13 cellular contexts compared by ENCODE assay signal in the genomic region with DNA sequence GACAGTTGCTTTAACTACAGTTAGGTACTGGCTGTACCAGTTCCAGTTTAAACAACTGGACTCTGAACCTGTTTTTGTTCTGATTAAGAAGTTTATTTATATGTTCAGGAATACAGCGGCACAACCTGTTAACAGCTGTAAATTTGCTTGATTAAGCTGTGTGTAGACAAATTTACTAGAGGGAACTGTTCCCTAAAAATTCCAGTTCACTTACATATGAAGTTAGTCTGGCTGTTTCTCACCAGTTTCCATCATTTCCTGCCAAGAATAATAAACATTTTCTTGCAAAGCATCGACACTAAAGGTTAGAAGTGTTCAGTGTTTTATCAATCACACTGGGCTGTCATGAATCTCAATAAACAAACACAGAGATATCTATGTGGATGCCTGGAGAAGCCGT.
DNase-seq lines count a peak whose midpoint lies in the region; ATAC-seq, FAIRE-seq and TF ChIP-seq lines count a peak whose summit lies in the region.
"Had no signal": no experiment of that assay in that cellular context is flagged by ENCODE, and none has a peak within 500 bp of the region (broad histone marks: within the 10 kb centered on the region; RNA-seq: fewer than 3 reads in every experiment).

No MANE protein-coding gene starts in this region.

- H3K4me3 ChIP-seq in coronary artery (peak overlapping the region; percentile 21), stomach (no peak overlapping the region)

- H3K27me3 ChIP-seq in stomach (no peaks in the 10 kb centered on the region), foreskin keratinocyte (no peaks in the 10 kb centered on the region)

- peaks cover 0 to 40% (median 22%) of the 10 kb centered on the region in 4 donors for H3K4me1 ChIP-seq in stomach
- peaks cover 19% of the 10 kb centered on the region for H3K4me1 ChIP-seq in foreskin keratinocyte

- H3K27ac ChIP-seq in coronary artery = peak overlapping the region; percentile 51 to 52
- H3K27ac ChIP-seq in stomach = peak overlapping the region in 4 of 5 donors; percentile 6 to 52 (median 44)
- no peak overlapping the region for H3K27ac ChIP-seq in foreskin keratinocyte

- no peak for TF ChIP-seq EP300 in stomach (IDR thresholded peaks at IDR 0.05)

- DNase-seq in HTR-8/SVneo (ENCODE audit: insufficient read length, low spot score) (no peak), coronary artery (ENCODE audit: low spot score) (no peak), left kidney (ENCODE audit: low read depth, low spot score) (peak; percentile 44), stomach (no peak), foreskin keratinocyte (no peak)
- DNase-seq: activated CD4-positive, alpha-beta T cell treated with anti-CD3 and anti-CD28 coated beads for 1 hour; Karpas-422; NCI-H524 treated with DMSO at 0.1 percent for 48 hours had no signal

- peak; percentile 99 for FAIRE-seq in HTR-8/SVneo (lab: Jason Lieb, UNC)
- FAIRE-seq: colon had no signal

- no peak for ATAC-seq in HG03025 (IDR thresholded peaks at IDR 0.05; ENCODE audit: low FRiP score, unreplicated experiment)
- no peak for ATAC-seq in foreskin keratinocyte
- ATAC-seq in HG03108 (IDR thresholded peaks at IDR 0.05; ENCODE audit: unreplicated experiment) = no peak
- ATAC-seq in HG03432 (IDR thresholded peaks at IDR 0.05; ENCODE audit: unreplicated experiment) = no peak
- ATAC-seq: activated T-helper 17 cell treated with anti-CD3 and anti-CD28 coated beads, Interleukin-2, amount 50 U/mL, for 72 hours had no signal

- intact Hi-C loops in stomach (cut with DNase I; ENCODE audit: low total_unique reads) = no loop called here

- no peaks in the 10 kb centered on the region for H3K9me3 ChIP-seq in stomach

- WGBS in stomach, 5 donors = 11 to 19% (median 16%) methylated on average over 3 of the region's 3 CpGs

- no peak for TF ChIP-seq POLR2A in stomach (IDR thresholded peaks at IDR 0.05)

- no peak for TF ChIP-seq CTCF in coronary artery (IDR thresholded peaks at IDR 0.05)
- TF ChIP-seq CTCF in stomach (IDR thresholded peaks at IDR 0.05) = no peak
- TF ChIP-seq CTCF in foreskin keratinocyte (conservative IDR thresholded peaks at IDR 0.05) = no peak

- no peaks in the 10 kb centered on the region for H3K36me3 ChIP-seq in stomach
